Comparison of ENCODE assay signal across 8 cellular contexts in the genomic region with DNA sequence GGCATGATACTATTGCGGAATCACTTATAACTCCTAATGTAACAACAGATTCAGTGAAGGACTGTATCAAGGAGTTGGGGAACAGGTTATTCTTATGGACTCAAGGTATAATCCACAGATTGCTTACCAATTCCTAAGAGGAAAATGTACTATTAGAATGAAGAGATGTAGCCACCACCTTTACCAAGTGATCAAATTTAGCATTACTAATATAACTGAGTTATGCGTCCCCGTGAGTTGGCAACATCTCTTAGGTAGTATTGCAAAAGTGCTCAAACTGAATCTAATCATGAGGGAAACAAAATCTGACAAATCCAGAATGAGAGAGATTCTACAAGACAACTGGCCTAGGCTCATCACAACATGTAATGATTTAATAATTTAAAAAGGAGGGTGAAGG. TPM values are rescaled to one million over a fixed set of nuclear protein-coding genes. Genes with fewer than 3 reads are reported as not detected.
A peak's percentile ranks its signal among the peaks of the same experiment; 100 is the strongest.
DNase-seq lines count a peak whose midpoint lies in the region; ATAC-seq, FAIRE-seq and TF ChIP-seq lines count a peak whose summit lies in the region.

No MANE protein-coding gene starts in this region.

- in situ Hi-C loops in GM12878 (cut with MboI), result no loop called here

- peaks cover 14% of the 10 kb centered on the region for H3K36me3 ChIP-seq in ACC112 (ENCODE audit: insufficient read depth, low read length)
- no peaks in the 10 kb centered on the region; a peak in 1 of 4 replicates for H3K36me3 ChIP-seq in GM12878 (ENCODE audit: control insufficient read depth in 2 of 2, insufficient read depth in 2 of 2, low read length in 1 of 2)

- H3K9me3 Mint-ChIP-seq in HFFc6, result peaks cover 4% of the 10 kb centered on the region
- H3K9me3 Mint-ChIP-seq in naive B cell, result no peaks in the 10 kb centered on the region

- no peaks in the 10 kb centered on the region for H4K20me1 ChIP-seq in GM12878 (ENCODE audit: control insufficient read depth, insufficient read depth)

- SMC1A ChIA-PET in GM12878 (lab: Charles Lee; ENCODE audit: uncharacterized antibody, unreplicated experiment), result interaction anchor here (0.6 to 1.9 kb wide), 4 partner anchors 11 to 312 kb away, joined by 3 to 10 read pairs (median 3); partner anchors contain the start of genes CAGE1 and RIOK1

- TF ChIP-seq CTCF in HFFc6 (IDR thresholded peaks at IDR 0.05) (no peak), GM12878 (IDR thresholded peaks at IDR 0.05 in 2 of 3, conservative IDR thresholded peaks at IDR 0.05 in 1 of 3; ENCODE audit: control insufficient read depth in 2 of 3, extremely low read depth in 1 of 3, insufficient read depth in 1 of 3, low read depth in 3 of 3, low read length in 3 of 3) (no peak)

- peaks cover 16% of the 10 kb centered on the region for H3K4me1 ChIP-seq in ACC112 (ENCODE audit: control insufficient read depth, insufficient read depth, low read length, unreplicated experiment)
- H3K4me1 ChIP-seq in GM12878 (ENCODE audit: control insufficient read depth, insufficient read depth, low read length), result peaks cover 3% of the 10 kb centered on the region; the same call in 1 of the 2 replicates

- no peak for TF ChIP-seq RAD21 in GM12878 (IDR thresholded peaks at IDR 0.05; ENCODE audit: insufficient read depth, low read depth, low read length)

- H3K79me2 ChIP-seq in ACC112 (ENCODE audit: control insufficient read depth, insufficient read depth, low read length, unreplicated experiment) (peaks cover 33% of the 10 kb centered on the region), GM12878 (ENCODE audit: control insufficient read depth, insufficient read depth, low read length) (peaks cover 24% of the 10 kb centered on the region)

- H3K27ac Mint-ChIP-seq in HFFc6 (peak overlapping the region; percentile 86), naive B cell (peak overlapping the region in 4 of 6 donors; percentile 84 to 98 (median 93))

- ATAC-seq in GM12878 (no peak), naive B cell (ENCODE audit: low read depth in 2 of 2) (no peak), GM21576 (IDR thresholded peaks at IDR 0.05; ENCODE audit: unreplicated experiment) (no peak), HG02852 (IDR thresholded peaks at IDR 0.05; ENCODE audit: unreplicated experiment) (no peak)

- H3K4me3 Mint-ChIP-seq in HFFc6 (peak overlapping the region; percentile 100), naive B cell (peak overlapping the region; percentile 91 to 100 (median 98))

- POLR2A ChIA-PET in GM12878 (lab: Charles Lee), result interaction anchor here (0.9 to 1.7 kb wide), 7 partner anchors 10 to 794 kb away, joined by 3 to 6 read pairs (median 3); partner anchors contain the start of genes CAGE1 and RIOK1
- POLR2A ChIA-PET in HEK293T (lab: Yijun Ruan, JAX), result interaction anchor here (0.7 to 1.7 kb wide), 12 partner anchors 9 to 199 kb away, joined by 3 to 11 read pairs (median 4); partner anchors contain the start of genes CAGE1 and RIOK1

- H3K27ac ChIP-seq in ACC112 (ENCODE audit: low read depth, low read length) (no peak overlapping the region), GM12878 (ENCODE audit: control insufficient read depth, insufficient read depth) (no peak overlapping the region)

- CTCF ChIA-PET in GM12878 (lab: Yijun Ruan, JAX), result interaction anchor here (1.0 to 1.5 kb wide), 3 partner anchors 11 to 312 kb away, joined by 6 to 8 read pairs (median 8); no protein-coding TSS in a partner anchor
- CTCF ChIA-PET in HEK293T (lab: Yijun Ruan, JAX), result no interaction called here

- H3K4me3 ChIP-seq in ACC112 (ENCODE audit: low read depth, low read length) (peak overlapping the region; percentile 80), GM12878 (no peak overlapping the region)

- TF ChIP-seq EP300 in GM12878 (IDR thresholded peaks at IDR 0.05; ENCODE audit: borderline replicate concordance in 1 of 2, control insufficient read depth in 1 of 2, low read depth in 2 of 2, low read length in 2 of 2), result no peak

- H3K9me3 ChIP-seq in GM12878 (replicated peaks; ENCODE audit: control insufficient read depth, insufficient read depth, low read length), result no peaks in the 10 kb centered on the region

- H3K27me3 Mint-ChIP-seq in HFFc6 (ENCODE audit: insufficient read depth) (peaks cover 3% of the 10 kb centered on the region; the same call in 1 of the 2 replicates), naive B cell (peaks cover 0 to 12% (median 8%) of the 10 kb centered on the region in 3 donors)

- DNase-seq in HFFc6, result no peak
- DNase-seq in GM12878 (ENCODE audit: low read depth, low spot score), result no peak
- no peak for DNase-seq in naive B cell
- DNase-seq in HEK293T (ENCODE audit: extremely low spot score), result no peak
- DNase-seq in A172 (ENCODE audit: low spot score), result no peak

- BruUV-seq in GM12878 (replicated peaks; lab: Mats Ljungman, UMichigan), result no TSS peak

- FAIRE-seq in GM12878 (lab: Jason Lieb, UNC), result no peak

- no peaks in the 10 kb centered on the region for H3K27me3 ChIP-seq in ACC112 (ENCODE audit: insufficient read depth, low read length)
- H3K27me3 ChIP-seq in GM12878 (replicated peaks in 1 of 2; ENCODE audit: control insufficient read depth in 2 of 2, insufficient read depth in 2 of 2, low read length in 1 of 2), result no peaks in the 10 kb centered on the region

- RAD21 ChIA-PET in GM12878 (lab: Charles Lee; ENCODE audit: unreplicated experiment), result interaction anchor here (0.7 to 1.5 kb wide), 2 partner anchors 312 to 326 kb away, joined by 3 to 9 read pairs; no protein-coding TSS in a partner anchor

- intact Hi-C loops in GM12878 (cut with micrococcal nuclease; ENCODE audit: unreplicated experiment), result no loop called here

- 95% methylated on average over 3 of the region's 3 CpGs for WGBS in GM12878 (ENCODE audit: insufficient coverage, insufficient replicate concordance, low lambda C conversion rate, missing lambda C conversion rate)

- H3K4me1 Mint-ChIP-seq in HFFc6 (ENCODE audit: low read depth) (peaks cover 59% of the 10 kb centered on the region), naive B cell (peaks cover 33 to 43% (median 43%) of the 10 kb centered on the region in 3 donors)

- H3K4me2 ChIP-seq in GM12878 (ENCODE audit: control insufficient read depth, insufficient read depth), result peak overlapping the region; percentile 85; the same call in 1 of the 2 replicates

- no peak overlapping the region for H3K9ac ChIP-seq in GM12878 (ENCODE audit: control insufficient read depth, insufficient read depth, low read length)

- H3K36me3 Mint-ChIP-seq in HFFc6 (ENCODE audit: low read depth) (peaks cover 22% of the 10 kb centered on the region), naive B cell (peaks cover 7 to 8% of the 10 kb centered on the region in 2 donors)

- TF ChIP-seq POLR2A in GM12878 (IDR thresholded peaks at IDR 0.05; ENCODE audit: low read depth, low read length), result no peak

- H2AFZ ChIP-seq in ACC112 (ENCODE audit: low read length, unreplicated experiment) (peak overlapping the region; percentile 25), GM12878 (ENCODE audit: control insufficient read depth, low read depth, low read length) (peak overlapping the region; percentile 96)

TF ChIP-seq in GM12878, 131 proteins besides CTCF, POLR2A, EP300 and RAD21 (continues in another document):
- no peak for TF ChIP-seq SIN3A (IDR thresholded peaks at IDR 0.05; ENCODE audit: low read depth, low read length)

TF ChIP-seq in HEK293T, 16 proteins besides CTCF, POLR2A, EP300 and RAD21 (continues in another document):
- TF ChIP-seq NFRKB (IDR thresholded peaks at IDR 0.05), result no peak

RNA-seq across cellular contexts. Expression of gene SNRNP48, which starts 0.8 kb away (rescaled TPM):
- total RNA-seq in HFFc6 (2021; fragmentation: NEBNext Ultra II Directional; extraction: Animal tissue kit (Norgen Biotek cat#: 25700)), result 10 to 100 TPM in 5 of 6 experiments, 1 to 10 TPM in 1; 9.7 to 12.9 (median 11.9) TPM
- total RNA-seq in GM12878 (2013; cell fraction: nucleolus; rRNA removed), result 56.4 and 56.6 TPM in 2 replicates
- total RNA-seq in GM12878 (2014; rRNA removed) (8.8 and 11.7 TPM in 2 replicates), GM12878 (2014; rRNA removed; fragmentation: Illumina TruSeq; extraction: Trizol) (12.7 and 12.8 TPM in 2 replicates), GM12878 (2021) (7.6 and 10.5 TPM in 2 replicates)
- 3.3 TPM for polyA plus RNA-seq in GM12878 (2011; ENCODE audit: low read depth)
- polyA plus RNA-seq in GM12878 (2011; rRNA removed) (14.4 and 23.2 TPM in 2 replicates), GM12878 (2014; fragmentation: Illumina TruSeq; extraction: Trizol) (14.1 and 19.4 TPM in 2 replicates), GM12878 (2014; fragmentation: Nextera tagmentation; extraction: Ambion mirVana) (1 to 10 TPM; 3.2 to 5.0 TPM), GM12878 (2014; rRNA removed) (7.1 and 9.1 TPM in 2 replicates), GM12878 (2016; fragmentation: Nextera tagmentation; extraction: Ambion mirVana) (1 to 10 TPM; 5.4 to 6.9 TPM), naive B cell (ENCODE audit: low read depth in 6 of 6) (10 to 100 TPM in 4 of 6 donors, 1 to 10 TPM in 2; 5.3 to 15.1 (median 11.0) TPM)
- polyA plus RNA-seq in GM12878 (2011; cell fraction: cytosol; rRNA removed), result 3.9 and 4.9 TPM in 2 replicates
- 11.5 and 13.9 TPM in 2 replicates for polyA plus RNA-seq in GM12878 (2011; cell fraction: nucleus; rRNA removed)
- polyA plus RNA-seq in GM12878 (2012), result 6.1 and 6.9 TPM in 2 replicates
- 5.9 and 6.9 TPM in 2 replicates for polyA minus RNA-seq in GM12878 (2011; rRNA and poly(A)+ RNA removed)
- 1.7 and 2.4 TPM in 2 replicates for polyA minus RNA-seq in GM12878 (2011; cell fraction: cytosol; rRNA and poly(A)+ RNA removed)
- polyA minus RNA-seq in GM12878 (2011; cell fraction: nucleus; rRNA and poly(A)+ RNA removed), result 7.6 and 10.7 TPM in 2 replicates
- 12.6 and 17.0 TPM in 2 replicates for total RNA-seq in A172 (2014; rRNA removed; shearing (Covaris generic))

RNA-seq across cellular contexts. Expression of gene DSP, which starts 47.8 kb away (rescaled TPM):
- 10 to 100 TPM; 33.8 to 65.4 (median 37.0) TPM for total RNA-seq in HFFc6 (2021; fragmentation: NEBNext Ultra II Directional; extraction: Animal tissue kit (Norgen Biotek cat#: 25700))
- not detected in 2 replicates for total RNA-seq in GM12878 (2013; cell fraction: nucleolus; rRNA removed)
- total RNA-seq in GM12878 (2014; rRNA removed) (under 0.01 TPM in 1 of 2 replicates, not detected in the other), GM12878 (2014; rRNA removed; fragmentation: Illumina TruSeq; extraction: Trizol) (not detected in 2 replicates), GM12878 (2021) (0.21 and 0.36 TPM in 2 replicates)
- polyA plus RNA-seq in GM12878 (2011; ENCODE audit: low read depth), result not detected
- polyA plus RNA-seq in GM12878 (2011; rRNA removed) (0.01 TPM in 1 of 2 replicates, not detected in the other), GM12878 (2014; fragmentation: Illumina TruSeq; extraction: Trizol) (0.01 TPM in 1 of 2 replicates, not detected in the other), GM12878 (2014; fragmentation: Nextera tagmentation; extraction: Ambion mirVana) (not detected), GM12878 (2014; rRNA removed) (not detected in 2 replicates), GM12878 (2016; fragmentation: Nextera tagmentation; extraction: Ambion mirVana) (under 1 TPM; 0.07 to 0.23 TPM), naive B cell (ENCODE audit: low read depth in 6 of 6) (10 to 100 TPM in 4 of 6 donors, 1 to 10 TPM in 2; 6.3 to 49.2 (median 15.8) TPM)
- polyA plus RNA-seq in GM12878 (2011; cell fraction: cytosol; rRNA removed), result under 0.01 TPM in 1 of 2 replicates, not detected in the other
- polyA plus RNA-seq in GM12878 (2011; cell fraction: nucleus; rRNA removed), result 0.07 TPM in 1 of 2 replicates, not detected in the other
- not detected in 2 replicates for polyA plus RNA-seq in GM12878 (2012)
- not detected in 2 replicates for polyA minus RNA-seq in GM12878 (2011; rRNA and poly(A)+ RNA removed)
- 0.10 TPM in 1 of 2 replicates, not detected in the other for polyA minus RNA-seq in GM12878 (2011; cell fraction: cytosol; rRNA and poly(A)+ RNA removed)
- polyA minus RNA-seq in GM12878 (2011; cell fraction: nucleus; rRNA and poly(A)+ RNA removed), result under 0.01 TPM in 2 replicates
- 39.5 and 40.9 TPM in 2 replicates for total RNA-seq in A172 (2014; rRNA removed; shearing (Covaris generic))

Comparison
In these comparisons a context has a peak if more than half of its experiments do, and no peak if none do; other contexts are left out.
1. RNA of gene DSP, which starts 47.8 kb away (total RNA-seq): 39.5 to 40.9 TPM in A172 and 33.8 to 65.4 TPM in HFFc6; under 0.01 to 0.36 TPM in GM12878; every median in the first group is over 10 times any median in the second.